Comparison of ENCODE assay signal across 1 cellular context in genomic region chr14:99602054-99602787, GRCh38.
TF ChIP-seq lines count a peak whose summit lies in the region.

No MANE protein-coding gene starts in this region.

TF ChIP-seq in HepG2, 621 proteins besides CTCF, POLR2A, EP300 and RAD21 (continues in another document):
- TF ChIP-seq, protein P1, sequence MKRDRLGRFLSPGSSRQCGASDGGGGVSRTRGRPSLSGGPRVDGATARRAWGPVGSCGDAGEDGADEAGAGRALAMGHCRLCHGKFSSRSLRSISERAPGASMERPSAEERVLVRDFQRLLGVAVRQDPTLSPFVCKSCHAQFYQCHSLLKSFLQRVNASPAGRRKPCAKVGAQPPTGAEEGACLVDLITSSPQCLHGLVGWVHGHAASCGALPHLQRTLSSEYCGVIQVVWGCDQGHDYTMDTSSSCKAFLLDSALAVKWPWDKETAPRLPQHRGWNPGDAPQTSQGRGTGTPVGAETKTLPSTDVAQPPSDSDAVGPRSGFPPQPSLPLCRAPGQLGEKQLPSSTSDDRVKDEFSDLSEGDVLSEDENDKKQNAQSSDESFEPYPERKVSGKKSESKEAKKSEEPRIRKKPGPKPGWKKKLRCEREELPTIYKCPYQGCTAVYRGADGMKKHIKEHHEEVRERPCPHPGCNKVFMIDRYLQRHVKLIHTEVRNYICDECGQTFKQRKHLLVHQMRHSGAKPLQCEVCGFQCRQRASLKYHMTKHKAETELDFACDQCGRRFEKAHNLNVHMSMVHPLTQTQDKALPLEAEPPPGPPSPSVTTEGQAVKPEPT (CRISPR knock-in tag; IDR thresholded peaks at IDR 0.05; ENCODE audit: low read depth): peak; percentile 28; the same call in 1 of the 2 replicates
- no peak for TF ChIP-seq NR3C1 (CRISPR knock-in tag; IDR thresholded peaks at IDR 0.05)
- 0 out of 2 replicates have a peak, but pooled peaks have one; percentile 32 for TF ChIP-seq PPARG (CRISPR knock-in tag; conservative IDR thresholded peaks at IDR 0.05)
- TF ChIP-seq RFX3 (CRISPR knock-in tag; IDR thresholded peaks at IDR 0.05): 0 out of 2 replicates have a peak, but pooled peaks have one; percentile 24
- TF ChIP-seq GABPB1 (CRISPR knock-in tag; IDR thresholded peaks at IDR 0.05): peak; percentile 50
- no peak for TF ChIP-seq ZNF878 (CRISPR knock-in tag; IDR thresholded peaks at IDR 0.05)
- TF ChIP-seq, protein P2, sequence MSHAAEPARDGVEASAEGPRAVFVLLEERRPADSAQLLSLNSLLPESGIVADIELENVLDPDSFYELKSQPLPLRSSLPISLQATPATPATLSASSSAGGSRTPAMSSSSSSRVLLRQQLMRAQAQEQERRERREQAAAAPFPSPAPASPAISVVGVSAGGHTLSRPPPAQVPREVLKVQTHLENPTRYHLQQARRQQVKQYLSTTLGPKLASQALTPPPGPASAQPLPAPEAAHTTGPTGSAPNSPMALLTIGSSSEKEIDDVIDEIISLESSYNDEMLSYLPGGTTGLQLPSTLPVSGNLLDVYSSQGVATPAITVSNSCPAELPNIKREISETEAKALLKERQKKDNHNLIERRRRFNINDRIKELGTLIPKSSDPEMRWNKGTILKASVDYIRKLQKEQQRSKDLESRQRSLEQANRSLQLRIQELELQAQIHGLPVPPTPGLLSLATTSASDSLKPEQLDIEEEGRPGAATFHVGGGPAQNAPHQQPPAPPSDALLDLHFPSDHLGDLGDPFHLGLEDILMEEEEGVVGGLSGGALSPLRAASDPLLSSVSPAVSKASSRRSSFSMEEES (CRISPR knock-in tag; IDR thresholded peaks at IDR 0.05): no peak
- TF ChIP-seq NR2F2 (IDR thresholded peaks at IDR 0.05; ENCODE audit: borderline replicate concordance, low read depth): 0 out of 2 replicates have a peak, but pooled peaks have one; percentile 29
- TF ChIP-seq, protein P3, sequence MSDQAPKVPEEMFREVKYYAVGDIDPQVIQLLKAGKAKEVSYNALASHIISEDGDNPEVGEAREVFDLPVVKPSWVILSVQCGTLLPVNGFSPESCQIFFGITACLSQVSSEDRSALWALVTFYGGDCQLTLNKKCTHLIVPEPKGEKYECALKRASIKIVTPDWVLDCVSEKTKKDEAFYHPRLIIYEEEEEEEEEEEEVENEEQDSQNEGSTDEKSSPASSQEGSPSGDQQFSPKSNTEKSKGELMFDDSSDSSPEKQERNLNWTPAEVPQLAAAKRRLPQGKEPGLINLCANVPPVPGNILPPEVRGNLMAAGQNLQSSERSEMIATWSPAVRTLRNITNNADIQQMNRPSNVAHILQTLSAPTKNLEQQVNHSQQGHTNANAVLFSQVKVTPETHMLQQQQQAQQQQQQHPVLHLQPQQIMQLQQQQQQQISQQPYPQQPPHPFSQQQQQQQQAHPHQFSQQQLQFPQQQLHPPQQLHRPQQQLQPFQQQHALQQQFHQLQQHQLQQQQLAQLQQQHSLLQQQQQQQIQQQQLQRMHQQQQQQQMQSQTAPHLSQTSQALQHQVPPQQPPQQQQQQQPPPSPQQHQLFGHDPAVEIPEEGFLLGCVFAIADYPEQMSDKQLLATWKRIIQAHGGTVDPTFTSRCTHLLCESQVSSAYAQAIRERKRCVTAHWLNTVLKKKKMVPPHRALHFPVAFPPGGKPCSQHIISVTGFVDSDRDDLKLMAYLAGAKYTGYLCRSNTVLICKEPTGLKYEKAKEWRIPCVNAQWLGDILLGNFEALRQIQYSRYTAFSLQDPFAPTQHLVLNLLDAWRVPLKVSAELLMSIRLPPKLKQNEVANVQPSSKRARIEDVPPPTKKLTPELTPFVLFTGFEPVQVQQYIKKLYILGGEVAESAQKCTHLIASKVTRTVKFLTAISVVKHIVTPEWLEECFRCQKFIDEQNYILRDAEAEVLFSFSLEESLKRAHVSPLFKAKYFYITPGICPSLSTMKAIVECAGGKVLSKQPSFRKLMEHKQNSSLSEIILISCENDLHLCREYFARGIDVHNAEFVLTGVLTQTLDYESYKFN (CRISPR knock-in tag; conservative IDR thresholded peaks at IDR 0.05): peak; percentile 59; the same call in 1 of the 2 replicates
- no peak for TF ChIP-seq ZNF382 (CRISPR knock-in tag; IDR thresholded peaks at IDR 0.05; ENCODE audit: borderline replicate concordance)
- no peak for TF ChIP-seq MIER3 (CRISPR knock-in tag; IDR thresholded peaks at IDR 0.05; ENCODE audit: borderline replicate concordance)
- peak; percentile 57 for TF ChIP-seq UBTF (CRISPR knock-in tag; IDR thresholded peaks at IDR 0.05)
- TF ChIP-seq SIN3A (IDR thresholded peaks at IDR 0.05; ENCODE audit: borderline replicate concordance, low read depth, low read length): peak; percentile 64; the same call in 1 of the 2 replicates
- no peak for TF ChIP-seq ZBTB42 (CRISPR knock-in tag; IDR thresholded peaks at IDR 0.05)
- no peak for TF ChIP-seq SRSF1 (optimal IDR thresholded peaks at IDR 0.05; ENCODE audit: low read depth, low read length)
- TF ChIP-seq ZMYM2 (CRISPR knock-in tag; IDR thresholded peaks at IDR 0.05): 0 out of 2 replicates have a peak, but pooled peaks have one; percentile 17
- TF ChIP-seq, protein P4, sequence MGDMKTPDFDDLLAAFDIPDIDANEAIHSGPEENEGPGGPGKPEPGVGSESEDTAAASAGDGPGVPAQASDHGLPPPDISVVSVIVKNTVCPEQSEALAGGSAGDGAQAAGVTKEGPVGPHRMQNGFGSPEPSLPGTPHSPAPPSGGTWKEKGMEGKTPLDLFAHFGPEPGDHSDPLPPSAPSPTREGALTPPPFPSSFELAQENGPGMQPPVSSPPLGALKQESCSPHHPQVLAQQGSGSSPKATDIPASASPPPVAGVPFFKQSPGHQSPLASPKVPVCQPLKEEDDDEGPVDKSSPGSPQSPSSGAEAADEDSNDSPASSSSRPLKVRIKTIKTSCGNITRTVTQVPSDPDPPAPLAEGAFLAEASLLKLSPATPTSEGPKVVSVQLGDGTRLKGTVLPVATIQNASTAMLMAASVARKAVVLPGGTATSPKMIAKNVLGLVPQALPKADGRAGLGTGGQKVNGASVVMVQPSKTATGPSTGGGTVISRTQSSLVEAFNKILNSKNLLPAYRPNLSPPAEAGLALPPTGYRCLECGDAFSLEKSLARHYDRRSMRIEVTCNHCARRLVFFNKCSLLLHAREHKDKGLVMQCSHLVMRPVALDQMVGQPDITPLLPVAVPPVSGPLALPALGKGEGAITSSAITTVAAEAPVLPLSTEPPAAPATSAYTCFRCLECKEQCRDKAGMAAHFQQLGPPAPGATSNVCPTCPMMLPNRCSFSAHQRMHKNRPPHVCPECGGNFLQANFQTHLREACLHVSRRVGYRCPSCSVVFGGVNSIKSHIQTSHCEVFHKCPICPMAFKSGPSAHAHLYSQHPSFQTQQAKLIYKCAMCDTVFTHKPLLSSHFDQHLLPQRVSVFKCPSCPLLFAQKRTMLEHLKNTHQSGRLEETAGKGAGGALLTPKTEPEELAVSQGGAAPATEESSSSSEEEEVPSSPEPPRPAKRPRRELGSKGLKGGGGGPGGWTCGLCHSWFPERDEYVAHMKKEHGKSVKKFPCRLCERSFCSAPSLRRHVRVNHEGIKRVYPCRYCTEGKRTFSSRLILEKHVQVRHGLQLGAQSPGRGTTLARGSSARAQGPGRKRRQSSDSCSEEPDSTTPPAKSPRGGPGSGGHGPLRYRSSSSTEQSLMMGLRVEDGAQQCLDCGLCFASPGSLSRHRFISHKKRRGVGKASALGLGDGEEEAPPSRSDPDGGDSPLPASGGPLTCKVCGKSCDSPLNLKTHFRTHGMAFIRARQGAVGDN (CRISPR knock-in tag; IDR thresholded peaks at IDR 0.05): peak; percentile 74
- 0 out of 2 replicates have a peak, but pooled peaks have one; percentile 58 for TF ChIP-seq KDM3A (CRISPR knock-in tag; IDR thresholded peaks at IDR 0.05; ENCODE audit: low read depth)
- TF ChIP-seq ELF4 (CRISPR knock-in tag; IDR thresholded peaks at IDR 0.05; ENCODE audit: borderline replicate concordance): no peak
- TF ChIP-seq SRF (IDR thresholded peaks at IDR 0.05; ENCODE audit: low read depth, low read length): no peak
- TF ChIP-seq PTBP1 (IDR thresholded peaks at IDR 0.05; ENCODE audit: low read depth, low read length, poor library complexity, severe bottlenecking): no peak
- no peak for TF ChIP-seq CHCHD3 (CRISPR knock-in tag; IDR thresholded peaks at IDR 0.05)
- TF ChIP-seq TGIF2 (CRISPR knock-in tag; IDR thresholded peaks at IDR 0.05): no peak
- TF ChIP-seq SKI (IDR thresholded peaks at IDR 0.05; ENCODE audit: partially characterized antibody): no peak
- TF ChIP-seq MEIS1 (CRISPR knock-in tag; IDR thresholded peaks at IDR 0.05; ENCODE audit: borderline replicate concordance): peak; percentile 9; the same call in 1 of the 2 replicates
- TF ChIP-seq THAP11 (CRISPR knock-in tag; IDR thresholded peaks at IDR 0.05): 0 out of 2 replicates have a peak, but pooled peaks have one; percentile 24
- 0 out of 2 replicates have a peak, but pooled peaks have one; percentile 54 for TF ChIP-seq KMT2A (CRISPR knock-in tag; IDR thresholded peaks at IDR 0.05)
- TF ChIP-seq KAT8 (CRISPR knock-in tag; IDR thresholded peaks at IDR 0.05): peak; percentile 53; the same call in 1 of the 2 replicates
- no peak for TF ChIP-seq ZNF670 (CRISPR knock-in tag; IDR thresholded peaks at IDR 0.05; ENCODE audit: borderline replicate concordance)
- 0 out of 2 replicates have a peak, but pooled peaks have one; percentile 46 for TF ChIP-seq ZNF44 (CRISPR knock-in tag; IDR thresholded peaks at IDR 0.05)
- TF ChIP-seq, protein P5, sequence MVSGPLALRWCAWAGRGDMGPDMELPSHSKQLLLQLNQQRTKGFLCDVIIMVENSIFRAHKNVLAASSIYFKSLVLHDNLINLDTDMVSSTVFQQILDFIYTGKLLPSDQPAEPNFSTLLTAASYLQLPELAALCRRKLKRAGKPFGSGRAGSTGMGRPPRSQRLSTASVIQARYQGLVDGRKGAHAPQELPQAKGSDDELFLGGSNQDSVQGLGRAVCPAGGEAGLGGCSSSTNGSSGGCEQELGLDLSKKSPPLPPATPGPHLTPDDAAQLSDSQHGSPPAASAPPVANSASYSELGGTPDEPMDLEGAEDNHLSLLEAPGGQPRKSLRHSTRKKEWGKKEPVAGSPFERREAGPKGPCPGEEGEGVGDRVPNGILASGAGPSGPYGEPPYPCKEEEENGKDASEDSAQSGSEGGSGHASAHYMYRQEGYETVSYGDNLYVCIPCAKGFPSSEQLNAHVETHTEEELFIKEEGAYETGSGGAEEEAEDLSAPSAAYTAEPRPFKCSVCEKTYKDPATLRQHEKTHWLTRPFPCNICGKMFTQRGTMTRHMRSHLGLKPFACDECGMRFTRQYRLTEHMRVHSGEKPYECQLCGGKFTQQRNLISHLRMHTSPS (CRISPR knock-in tag; IDR thresholded peaks at IDR 0.05; ENCODE audit: low read depth): peak; percentile 53; the same call in 1 of the 2 replicates
- TF ChIP-seq ZNF740 (CRISPR knock-in tag; IDR thresholded peaks at IDR 0.05): no peak
- TF ChIP-seq, protein P6, sequence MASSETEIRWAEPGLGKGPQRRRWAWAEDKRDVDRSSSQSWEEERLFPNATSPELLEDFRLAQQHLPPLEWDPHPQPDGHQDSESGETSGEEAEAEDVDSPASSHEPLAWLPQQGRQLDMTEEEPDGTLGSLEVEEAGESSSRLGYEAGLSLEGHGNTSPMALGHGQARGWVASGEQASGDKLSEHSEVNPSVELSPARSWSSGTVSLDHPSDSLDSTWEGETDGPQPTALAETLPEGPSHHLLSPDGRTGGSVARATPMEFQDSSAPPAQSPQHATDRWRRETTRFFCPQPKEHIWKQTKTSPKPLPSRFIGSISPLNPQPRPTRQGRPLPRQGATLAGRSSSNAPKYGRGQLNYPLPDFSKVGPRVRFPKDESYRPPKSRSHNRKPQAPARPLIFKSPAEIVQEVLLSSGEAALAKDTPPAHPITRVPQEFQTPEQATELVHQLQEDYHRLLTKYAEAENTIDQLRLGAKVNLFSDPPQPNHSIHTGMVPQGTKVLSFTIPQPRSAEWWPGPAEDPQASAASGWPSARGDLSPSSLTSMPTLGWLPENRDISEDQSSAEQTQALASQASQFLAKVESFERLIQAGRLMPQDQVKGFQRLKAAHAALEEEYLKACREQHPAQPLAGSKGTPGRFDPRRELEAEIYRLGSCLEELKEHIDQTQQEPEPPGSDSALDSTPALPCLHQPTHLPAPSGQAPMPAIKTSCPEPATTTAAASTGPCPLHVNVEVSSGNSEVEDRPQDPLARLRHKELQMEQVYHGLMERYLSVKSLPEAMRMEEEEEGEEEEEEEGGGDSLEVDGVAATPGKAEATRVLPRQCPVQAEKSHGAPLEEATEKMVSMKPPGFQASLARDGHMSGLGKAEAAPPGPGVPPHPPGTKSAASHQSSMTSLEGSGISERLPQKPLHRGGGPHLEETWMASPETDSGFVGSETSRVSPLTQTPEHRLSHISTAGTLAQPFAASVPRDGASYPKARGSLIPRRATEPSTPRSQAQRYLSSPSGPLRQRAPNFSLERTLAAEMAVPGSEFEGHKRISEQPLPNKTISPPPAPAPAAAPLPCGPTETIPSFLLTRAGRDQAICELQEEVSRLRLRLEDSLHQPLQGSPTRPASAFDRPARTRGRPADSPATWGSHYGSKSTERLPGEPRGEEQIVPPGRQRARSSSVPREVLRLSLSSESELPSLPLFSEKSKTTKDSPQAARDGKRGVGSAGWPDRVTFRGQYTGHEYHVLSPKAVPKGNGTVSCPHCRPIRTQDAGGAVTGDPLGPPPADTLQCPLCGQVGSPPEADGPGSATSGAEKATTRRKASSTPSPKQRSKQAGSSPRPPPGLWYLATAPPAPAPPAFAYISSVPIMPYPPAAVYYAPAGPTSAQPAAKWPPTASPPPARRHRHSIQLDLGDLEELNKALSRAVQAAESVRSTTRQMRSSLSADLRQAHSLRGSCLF (CRISPR knock-in tag; IDR thresholded peaks at IDR 0.05; ENCODE audit: borderline replicate concordance): no peak
- 0 out of 2 replicates have a peak, but pooled peaks have one; percentile 38 for TF ChIP-seq POLR2AphosphoS5 (IDR thresholded peaks at IDR 0.05; ENCODE audit: low read depth, low read length)
